8 cellular contexts compared by ENCODE assay signal in genomic region chr9:136339173-136339957, GRCh38. TPM values are rescaled to one million over a fixed set of nuclear protein-coding genes. Genes with fewer than 3 reads are reported as not detected.
DNase-seq lines count a peak whose midpoint lies in the region; ATAC-seq and TF ChIP-seq lines count a peak whose summit lies in the region.

No MANE protein-coding gene starts in this region.

- H3K4me3 ChIP-seq in H7 (ENCODE audit: insufficient read depth, low read depth, low read length) (no peak overlapping the region), dorsolateral prefrontal cortex (no peak overlapping the region), lung (no peak overlapping the region)

- no peaks in the 10 kb centered on the region for H3K36me3 ChIP-seq in H7 (replicated peaks; ENCODE audit: control insufficient read depth, insufficient read depth, low read length)
- H3K36me3 ChIP-seq in lung (ENCODE audit: control insufficient read depth in 2 of 2, insufficient read depth in 2 of 2, low read length in 2 of 2) = peaks cover 0 to 30% of the 10 kb centered on the region in 2 donors

- H3K27ac ChIP-seq in RWPE1 = peak overlapping the region; percentile 23
- peak overlapping the region in 18 of 59 donors; percentile 2 to 76 (median 42) for H3K27ac ChIP-seq in dorsolateral prefrontal cortex
- H3K27ac ChIP-seq in lung (ENCODE audit: low read depth in 1 of 2, low read length in 1 of 2) = no peak overlapping the region

- CTCF ChIA-PET in RWPE1 (lab: Yijun Ruan, JAX) = interaction anchor here (0.6 to 2.5 kb wide), 14 partner anchors 9 to 862 kb away, joined by 3 to 17 read pairs (median 4); partner anchors contain the start of genes DNLZ, ENTR1 and PMPCA

- DNase-seq in Caki2 (ENCODE audit: low read depth) (peak; percentile 26), H7 (peak; percentile 96), RWPE1 (ENCODE audit: low spot score) (peak; percentile 84), dorsolateral prefrontal cortex (peak in 6 of 10 donors; percentile 52 to 81 (median 69)), lung (ENCODE audit: low spot score) (peak; percentile 75), amniotic stem cell (lab: John Stamatoyannopoulos, UW) (no peak), activated gamma-delta T cell treated with Interleukin-2 at 50 U/mL for 16 hours (no peak)

- H3K27me3 ChIP-seq in H7 (ENCODE audit: control insufficient read depth, insufficient read depth, low read length) = no peaks in the 10 kb centered on the region
- no peaks in the 10 kb centered on the region for H3K27me3 ChIP-seq in dorsolateral prefrontal cortex
- H3K27me3 ChIP-seq in lung (ENCODE audit: control insufficient read depth, insufficient read depth) = no peaks in the 10 kb centered on the region

- H3K9me3 ChIP-seq in lung (ENCODE audit: control insufficient read depth in 2 of 2, insufficient read depth in 1 of 2, low read length in 1 of 2) = no peaks in the 10 kb centered on the region

- WGBS in lung, 2 donors = 77 to 79% methylated on average over 32 of the region's 32 CpGs

- POLR2A ChIA-PET in RWPE1 (lab: Yijun Ruan, JAX; ENCODE audit: low non-redundant PET) = interaction anchor here (1.0 kb wide), 1 partner anchor 24 kb away, joined by 3 read pairs; no protein-coding TSS in a partner anchor

- TF ChIP-seq CTCF in RWPE1 (conservative IDR thresholded peaks at IDR 0.05; ENCODE audit: low read depth) (peak; percentile 100), dorsolateral prefrontal cortex (IDR thresholded peaks at IDR 0.05 in 54 of 56, conservative IDR thresholded peaks at IDR 0.05 in 2 of 56; ENCODE audit: low read depth in 1 of 56, partially characterized antibody in 56 of 56) (peak; percentile 21 to 92 (median 79)), lung (IDR thresholded peaks at IDR 0.05; ENCODE audit: control extremely low read depth, extremely low read depth) (peak; percentile 65)

- H3K4me1 ChIP-seq in lung (ENCODE audit: control insufficient read depth in 2 of 2, insufficient read depth in 2 of 2, low read length in 2 of 2) = peaks cover 0 to 9% of the 10 kb centered on the region in 2 donors

- intact Hi-C loops in dorsolateral prefrontal cortex (cut with DNase I) = loop anchor here in 1 of 2 donors (2.0 kb wide), 1 partner anchor 61 kb away; the partner anchor contains the start of gene SNAPC4

- ATAC-seq in lung (ENCODE audit: insufficient read depth, low FRiP score) = peak; percentile 68
- ATAC-seq in HG02970 (IDR thresholded peaks at IDR 0.05; ENCODE audit: low FRiP score, unreplicated experiment) = no peak

- in situ Hi-C loops in Caki2 (cut with HindIII; ENCODE audit: low pct_unique_long_range_greater_than_20kb, low sequenced_read_pairs) = no loop called here

RNA-seq across cellular contexts. Expression of gene GPSM1, which starts 12.0 kb away (rescaled TPM):
- 23.5 and 29.9 TPM in 2 replicates for total RNA-seq in Caki2 (2014; rRNA removed; shearing (Covaris generic); ENCODE audit: low replicate concordance)
- total RNA-seq in H7 (2014; rRNA removed; shearing (Covaris generic)) = 17.3 and 22.2 TPM in 2 replicates
- total RNA-seq in dorsolateral prefrontal cortex (10 to 100 TPM; 31.5 to 79.7 (median 44.8) TPM), lung (10 to 100 TPM; 28.5 to 41.6 TPM)
- polyA plus RNA-seq in lung = 10 to 100 TPM; 12.6 to 16.8 TPM

RNA-seq across cellular contexts. Expression of gene DNLZ, which starts 24.2 kb away (rescaled TPM):
- total RNA-seq in Caki2 (2014; rRNA removed; shearing (Covaris generic); ENCODE audit: low replicate concordance) = 26.9 and 37.8 TPM in 2 replicates
- 11.2 and 20.2 TPM in 2 replicates for total RNA-seq in H7 (2014; rRNA removed; shearing (Covaris generic))
- 10 to 100 TPM; 10.7 to 49.9 (median 18.5) TPM for total RNA-seq in dorsolateral prefrontal cortex
- total RNA-seq in lung = 10 to 100 TPM in 1 of 2 donors, 1 to 10 TPM in 1; 7.7 to 34.3 TPM
- 10 to 100 TPM; 13.1 to 20.6 TPM for polyA plus RNA-seq in lung

RNA-seq across cellular contexts. Expression of gene CARD9, which starts 34.1 kb away (rescaled TPM):
- 2.7 and 2.9 TPM in 2 replicates for total RNA-seq in Caki2 (2014; rRNA removed; shearing (Covaris generic); ENCODE audit: low replicate concordance)
- total RNA-seq in H7 (2014; rRNA removed; shearing (Covaris generic)) = 0.15 and 0.28 TPM in 2 replicates
- 10 to 100 TPM in 8 of 120 experiments, 1 to 10 TPM in 112; 1.4 to 16.3 (median 5.4) TPM for total RNA-seq in dorsolateral prefrontal cortex
- total RNA-seq in lung = 10 to 100 TPM in 1 of 2 donors, 1 to 10 TPM in 1; 3.8 to 15.2 TPM
- 10 to 100 TPM in 1 of 2 donors, 1 to 10 TPM in 1; 7.9 to 16.0 TPM for polyA plus RNA-seq in lung

RNA-seq across cellular contexts. Expression of gene CCDC187, which starts 35.5 kb away (rescaled TPM):
- total RNA-seq in Caki2 (2014; rRNA removed; shearing (Covaris generic); ENCODE audit: low replicate concordance) = 0.41 TPM in 1 of 2 replicates, not detected in the other
- 0.04 TPM in 1 of 2 replicates, not detected in the other for total RNA-seq in H7 (2014; rRNA removed; shearing (Covaris generic))
- under 1 TPM in 64 of 120 experiments, not detected in 56; 0.03 to 0.26 (median 0.08) TPM for total RNA-seq in dorsolateral prefrontal cortex
- total RNA-seq in lung = 10 to 100 TPM; 11.4 to 16.8 TPM
- polyA plus RNA-seq in lung = 1 to 10 TPM; 2.0 to 2.1 TPM

Comparison
In these comparisons a context has a peak if more than half of its experiments do, and no peak if none do; other contexts are left out.
1. DNase-seq: peak in Caki2 (single experiment), H7 (single experiment), RWPE1 (single experiment), dorsolateral prefrontal cortex (6 of 10) and lung (single experiment); none in amniotic stem cell (single experiment) and activated gamma-delta T cell treated with Interleukin-2 at 50 U/mL for 16 hours (single experiment).
2. Peak in every context shown above with its lines, with median percentiles within 50 percentile points of each other: CTCF ChIP-seq.